In genomic region chr17:81276781-81277180, GRCh38 we compare ENCODE assay signal across 14 cellular contexts. TPM values are rescaled to one million over a fixed set of nuclear protein-coding genes. Genes with fewer than 3 reads are reported as not detected.
DNase-seq lines count a peak whose midpoint lies in the region; ATAC-seq and TF ChIP-seq lines count a peak whose summit lies in the region.
"Had no signal": no experiment of that assay in that cellular context is flagged by ENCODE, and none has a peak within 500 bp of the region (broad histone marks: within the 10 kb centered on the region; RNA-seq: fewer than 3 reads in every experiment).

No MANE protein-coding gene starts in this region.

- no peaks in the 10 kb centered on the region for H3K9me3 Mint-ChIP-seq in stimulated activated effector memory CD8-positive, alpha-beta T cell treated with anti-CD3 and anti-CD28 coated beads, Interleukin-12 subunit alpha, Interleukin-12 subunit beta, amount 100 ng/mL, for 72 hours
- H3K9me3 Mint-ChIP-seq in WTC11: no peaks in the 10 kb centered on the region
- H3K9me3 Mint-ChIP-seq: CD4-positive, CD25-positive, alpha-beta regulatory T cell had no signal

- H3K4me3 ChIP-seq in AG04450 (ENCODE audit: low read depth, low read length) (no peak overlapping the region), fibroblast of the aortic adventitia (ENCODE audit: low read depth, low read length) (peak overlapping the region; percentile 41)

- peaks cover 73% of the 10 kb centered on the region for H3K36me3 Mint-ChIP-seq in stimulated activated effector memory CD8-positive, alpha-beta T cell treated with anti-CD3 and anti-CD28 coated beads, Interleukin-12 subunit alpha, Interleukin-12 subunit beta, amount 100 ng/mL, for 72 hours
- H3K36me3 Mint-ChIP-seq in WTC11: peaks cover 29% of the 10 kb centered on the region

- H3K27ac ChIP-seq in AG04450 (ENCODE audit: low read depth, low read length): peak overlapping the region; percentile 31
- peak overlapping the region; percentile 8 for H3K27ac ChIP-seq in RWPE1

- TF ChIP-seq CTCF in AG04450 (IDR thresholded peaks at IDR 0.05; ENCODE audit: low read depth, low read length) (no peak), RWPE1 (conservative IDR thresholded peaks at IDR 0.05; ENCODE audit: low read depth) (no peak), fibroblast of the aortic adventitia (IDR thresholded peaks at IDR 0.05; ENCODE audit: insufficient read depth, low read length) (no peak), WTC11 (IDR thresholded peaks at IDR 0.05) (no peak)

- CTCF ChIA-PET in AG04450 (lab: Charles Lee) (no interaction called here), RWPE1 (lab: Yijun Ruan, JAX) (interaction anchor here (0.6 kb wide), 1 partner anchor 288 kb away, joined by 3 read pairs; no protein-coding TSS in a partner anchor), WTC11 (lab: Charles Lee) (no interaction called here)

- H3K9me3 ChIP-seq in AG04450 (ENCODE audit: control insufficient read depth, insufficient read depth, low read length): no peaks in the 10 kb centered on the region; the same call in 1 of the 2 replicates
- H3K9me3 ChIP-seq: Caco-2 had no signal

- H3K27me3 Mint-ChIP-seq in WTC11 (ENCODE audit: low read depth): no peaks in the 10 kb centered on the region
- H3K27me3 Mint-ChIP-seq: CD4-positive, CD25-positive, alpha-beta regulatory T cell had no signal

- H3K27ac Mint-ChIP-seq in stimulated activated effector memory CD8-positive, alpha-beta T cell treated with anti-CD3 and anti-CD28 coated beads, Interleukin-12 subunit alpha, Interleukin-12 subunit beta, amount 100 ng/mL, for 72 hours: peak overlapping the region; percentile 71
- no peak overlapping the region for H3K27ac Mint-ChIP-seq in WTC11
- H3K27ac Mint-ChIP-seq: CD4-positive, CD25-positive, alpha-beta regulatory T cell had no signal

- peaks cover 6% of the 10 kb centered on the region for H3K4me1 Mint-ChIP-seq in stimulated activated effector memory CD8-positive, alpha-beta T cell treated with anti-CD3 and anti-CD28 coated beads, Interleukin-12 subunit alpha, Interleukin-12 subunit beta, amount 100 ng/mL, for 72 hours
- no peaks in the 10 kb centered on the region for H3K4me1 Mint-ChIP-seq in WTC11

- DNase-seq in AG04450 (ENCODE audit: low read depth, low spot score) (no peak), RWPE1 (ENCODE audit: low spot score) (no peak), fibroblast of the aortic adventitia (ENCODE audit: low read depth) (no peak), NCI-H1930 (lab: John Stamatoyannopoulos, UW) (no peak), medulla oblongata (ENCODE audit: extremely low spot score) (no peak), WTC11 (ENCODE audit: low spot score) (no peak)
- DNase-seq in stimulated activated effector memory CD8-positive, alpha-beta T cell treated with anti-CD3 and anti-CD28 coated beads, Interleukin-12 subunit alpha, Interleukin-12 subunit beta, amount 100 ng/mL, for 72 hours (ENCODE audit: low spot score in 2 of 2): no peak
- DNase-seq: ACHN; Caco-2; CD4-positive, CD25-positive, alpha-beta regulatory T cell; H7; NCI-H2171; NCI-H69; SIG-M5 had no signal

- no peak for ATAC-seq in stimulated activated effector memory CD8-positive, alpha-beta T cell treated with anti-CD3 and anti-CD28 coated beads, Interleukin-12 subunit alpha, Interleukin-12 subunit beta, amount 100 ng/mL, for 72 hours
- no peak for ATAC-seq in WTC11

- POLR2A ChIA-PET in AG04450 (lab: Yijun Ruan, JAX): no interaction called here
- POLR2A ChIA-PET in RWPE1 (lab: Yijun Ruan, JAX; ENCODE audit: low non-redundant PET): no interaction called here
- POLR2A ChIA-PET in WTC11 (lab: Charles Lee): no interaction called here

- no peaks in the 10 kb centered on the region for H3K27me3 ChIP-seq in AG04450 (ENCODE audit: control insufficient read depth, insufficient read depth, low read length)

- H3K4me3 Mint-ChIP-seq in stimulated activated effector memory CD8-positive, alpha-beta T cell treated with anti-CD3 and anti-CD28 coated beads, Interleukin-12 subunit alpha, Interleukin-12 subunit beta, amount 100 ng/mL, for 72 hours: no peak overlapping the region
- H3K4me3 Mint-ChIP-seq in WTC11: no peak overlapping the region
- H3K4me3 Mint-ChIP-seq: CD4-positive, CD25-positive, alpha-beta regulatory T cell had no signal

TF ChIP-seq in WTC11, 78 proteins besides CTCF, POLR2A, EP300 and RAD21:
- no peak for TF ChIP-seq ELF4 (CRISPR knock-in tag; IDR thresholded peaks at IDR 0.05; ENCODE audit: low read depth)
- no peak for TF ChIP-seq ATF2 (CRISPR knock-in tag; IDR thresholded peaks at IDR 0.05; ENCODE audit: borderline replicate concordance, low read depth)
- TF ChIP-seq GABPB1 (CRISPR knock-in tag; IDR thresholded peaks at IDR 0.05): no peak
- no peak for TF ChIP-seq MAX (CRISPR knock-in tag; IDR thresholded peaks at IDR 0.05)
- no peak for TF ChIP-seq ZNF232 (CRISPR knock-in tag; IDR thresholded peaks at IDR 0.05)
- no peak for TF ChIP-seq ZNF425 (CRISPR knock-in tag; conservative IDR thresholded peaks at IDR 0.05)
TF ChIP-seq in WTC11: peak in this region for 0.

RNA-seq across cellular contexts. Expression of gene SLC38A10, which starts 18.3 kb away (rescaled TPM):
- 29.3 and 40.8 TPM in 2 replicates for polyA plus RNA-seq in AG04450 (2011; rRNA removed)
- 50.3 and 59.9 TPM in 2 replicates for polyA minus RNA-seq in AG04450 (2011; rRNA and poly(A)+ RNA removed)
- 49.5 and 90.5 TPM in 2 replicates for total RNA-seq in fibroblast of the aortic adventitia (ENCODE audit: low replicate concordance)
- total RNA-seq in WTC11 (2021): 47.0 to 62.4 TPM (median 53.9 TPM) in 3 replicates

RNA-seq across cellular contexts. Expression of gene NDUFAF8, which starts 37.7 kb away (rescaled TPM):
- 133 and 181 TPM in 2 replicates for polyA plus RNA-seq in AG04450 (2011; rRNA removed)
- polyA minus RNA-seq in AG04450 (2011; rRNA and poly(A)+ RNA removed): 19.1 and 22.6 TPM in 2 replicates
- 27.4 and 66.6 TPM in 2 replicates for total RNA-seq in fibroblast of the aortic adventitia (ENCODE audit: low replicate concordance)
- 58.6 to 73.0 TPM (median 59.9 TPM) in 3 replicates for total RNA-seq in WTC11 (2021)

RNA-seq across cellular contexts. Expression of gene TEPSIN, which starts 37.9 kb away (rescaled TPM):
- polyA plus RNA-seq in AG04450 (2011; rRNA removed): 7.5 and 10.0 TPM in 2 replicates
- polyA minus RNA-seq in AG04450 (2011; rRNA and poly(A)+ RNA removed): 8.0 and 8.2 TPM in 2 replicates
- total RNA-seq in fibroblast of the aortic adventitia (ENCODE audit: low replicate concordance) (3.4 and 13.3 TPM in 2 replicates), WTC11 (2021) (32.2 to 40.7 TPM (median 35.4 TPM) in 3 replicates)

RNA-seq across cellular contexts. Expression of gene CEP131, which starts 54.0 kb away (rescaled TPM):
- polyA plus RNA-seq in AG04450 (2011; rRNA removed): 2.2 and 3.0 TPM in 2 replicates
- 2.4 and 3.3 TPM in 2 replicates for polyA minus RNA-seq in AG04450 (2011; rRNA and poly(A)+ RNA removed)
- total RNA-seq in fibroblast of the aortic adventitia (ENCODE audit: low replicate concordance): 9.6 and 30.1 TPM in 2 replicates
- 32.4 to 35.2 TPM (median 34.3 TPM) in 3 replicates for total RNA-seq in WTC11 (2021)
